In genomic region chr12:1217191-1217949, GRCh38 we compare ENCODE assay signal across 10 cellular contexts.
DNase-seq lines count a peak whose midpoint lies in the region; ATAC-seq and TF ChIP-seq lines count a peak whose summit lies in the region.
"Had no signal": no experiment of that assay in that cellular context is flagged by ENCODE, and none has a peak within 500 bp of the region (broad histone marks: within the 10 kb centered on the region; RNA-seq: fewer than 3 reads in every experiment).

No MANE protein-coding gene starts in this region.

- no peak overlapping the region for H3K4me3 Mint-ChIP-seq in naive thymus-derived CD4-positive, alpha-beta T cell

- peak overlapping the region; percentile 87 for H3K27ac ChIP-seq in epithelial cell of prostate
- H3K27ac ChIP-seq in osteoblast (ENCODE audit: low read depth, low read length), result peak overlapping the region; percentile 64
- no peak overlapping the region for H3K27ac ChIP-seq in naive thymus-derived CD4-positive, alpha-beta T cell (ENCODE audit: low read depth, low read length)
- H3K27ac ChIP-seq: neutrophil had no signal

- POLR2A ChIA-PET in naive thymus-derived CD4-positive, alpha-beta T cell (lab: Charles Lee), result no interaction called here

- DNase-seq in COLO829 (ENCODE audit: low spot score) (peak; percentile 39), NCI-H748 (lab: John Stamatoyannopoulos, UW; ENCODE audit: unreplicated experiment) (peak; percentile 53), epithelial cell of prostate (ENCODE audit: low read depth, low spot score) (peak; percentile 64), osteoblast (ENCODE audit: insufficient read length, low spot score, missing footprints) (no peak), occipital lobe (lab: John Stamatoyannopoulos, UW) (no peak), DMS79 treated with DMSO at 0.1 percent for 48 hours (lab: John Stamatoyannopoulos, UW) (no peak)
- no peak for DNase-seq in naive thymus-derived CD4-positive, alpha-beta T cell

- TF ChIP-seq CTCF in osteoblast (IDR thresholded peaks at IDR 0.05; ENCODE audit: extremely low read depth, low read depth, low read length), result no peak

- H3K36me3 Mint-ChIP-seq in naive thymus-derived CD4-positive, alpha-beta T cell, result peaks cover 0 to 14% (median under 1%) of the 10 kb centered on the region in 5 donors

- peak overlapping the region; percentile 71 for H3K4me2 ChIP-seq in osteoblast (ENCODE audit: insufficient read depth, low read length)

- no peaks in the 10 kb centered on the region for H3K36me3 ChIP-seq in osteoblast (ENCODE audit: insufficient read depth, low read length)
- H3K36me3 ChIP-seq in naive thymus-derived CD4-positive, alpha-beta T cell (ENCODE audit: control insufficient read depth in 2 of 3, insufficient read depth in 3 of 3, low read length in 3 of 3), result no peaks in the 10 kb centered on the region
- H3K36me3 ChIP-seq: neutrophil had no signal

- H4K20me1 ChIP-seq in osteoblast (ENCODE audit: insufficient read depth, low read length), result no peaks in the 10 kb centered on the region

- no peaks in the 10 kb centered on the region for H3K27me3 ChIP-seq in osteoblast (ENCODE audit: insufficient read depth, low read length)
- H3K27me3 ChIP-seq in naive thymus-derived CD4-positive, alpha-beta T cell (ENCODE audit: control insufficient read depth in 2 of 2, insufficient read depth in 2 of 2, low read length in 2 of 2), result no peaks in the 10 kb centered on the region
- H3K27me3 ChIP-seq: neutrophil had no signal

- H3K27ac Mint-ChIP-seq in naive thymus-derived CD4-positive, alpha-beta T cell, result no peak overlapping the region

- H2AFZ ChIP-seq in osteoblast (ENCODE audit: low read length), result no peak overlapping the region

- CTCF ChIA-PET in naive thymus-derived CD4-positive, alpha-beta T cell (lab: Charles Lee), result interaction anchor here (0.5 kb wide), 1 partner anchor 10 kb away, joined by 3 read pairs; no protein-coding TSS in a partner anchor

- intact Hi-C loops in naive thymus-derived CD4-positive, alpha-beta T cell (cut with micrococcal nuclease), result no loop called here

- no peaks in the 10 kb centered on the region for H3K9me3 Mint-ChIP-seq in naive thymus-derived CD4-positive, alpha-beta T cell

- no peaks in the 10 kb centered on the region for H3K27me3 Mint-ChIP-seq in naive thymus-derived CD4-positive, alpha-beta T cell

- peaks cover 5% of the 10 kb centered on the region for H3K79me2 ChIP-seq in osteoblast (ENCODE audit: insufficient read depth, low read length)

- peaks cover 19% of the 10 kb centered on the region for H3K4me1 ChIP-seq in osteoblast (ENCODE audit: insufficient read depth, low read length)
- H3K4me1 ChIP-seq in naive thymus-derived CD4-positive, alpha-beta T cell (ENCODE audit: control insufficient read depth in 2 of 2, insufficient read depth in 2 of 2, low read length in 2 of 2), result no peaks in the 10 kb centered on the region

- no peak for ATAC-seq in naive thymus-derived CD4-positive, alpha-beta T cell
- no peak for ATAC-seq in GM21528 (IDR thresholded peaks at IDR 0.05; ENCODE audit: low FRiP score, unreplicated experiment)
- ATAC-seq: K562 had no signal

- H3K4me1 Mint-ChIP-seq in naive thymus-derived CD4-positive, alpha-beta T cell, result no peaks in the 10 kb centered on the region

- H3K9me3 ChIP-seq in osteoblast (ENCODE audit: low read depth, low read length), result no peaks in the 10 kb centered on the region
- no peaks in the 10 kb centered on the region for H3K9me3 ChIP-seq in naive thymus-derived CD4-positive, alpha-beta T cell (ENCODE audit: control insufficient read depth in 2 of 3, low read length in 3 of 3)
- H3K9me3 ChIP-seq: neutrophil had no signal

- H3K4me3 ChIP-seq in osteoblast (ENCODE audit: insufficient read depth, low read length), result no peak overlapping the region
- H3K4me3 ChIP-seq in naive thymus-derived CD4-positive, alpha-beta T cell (ENCODE audit: low read length), result no peak overlapping the region
- H3K4me3 ChIP-seq: K562 had no signal

Comparison
In these comparisons a context has a peak if more than half of its experiments do, and no peak if none do; other contexts are left out.
1. DNase-seq: peak in COLO829 (single experiment), NCI-H748 (single experiment) and epithelial cell of prostate (single experiment); none in osteoblast (single experiment), naive thymus-derived CD4-positive, alpha-beta T cell (0 of 9), occipital lobe (single experiment) and DMS79 treated with DMSO at 0.1 percent for 48 hours (single experiment).